Comparison of ENCODE assay signal across 24 cellular contexts in the genomic region with DNA sequence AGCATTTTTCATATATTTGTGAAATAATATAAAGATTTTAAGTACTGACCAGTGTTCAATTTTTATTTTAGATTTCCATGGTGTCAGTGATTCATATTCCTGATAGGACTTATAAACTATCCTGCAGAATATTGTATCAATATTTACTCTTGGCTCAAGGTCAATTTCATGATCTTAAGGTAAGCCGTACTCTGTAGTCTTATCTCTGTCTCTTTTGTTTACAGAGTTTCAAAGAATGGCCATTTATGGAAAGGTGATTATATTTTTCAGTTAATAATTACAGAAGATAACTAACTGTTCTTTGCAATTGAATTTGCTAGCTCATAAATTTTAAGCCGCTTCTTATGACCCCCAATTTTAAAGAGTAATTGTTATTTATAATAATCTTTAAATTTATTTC. TPM values are rescaled to one million over a fixed set of nuclear protein-coding genes. Genes with fewer than 3 reads are reported as not detected.
DNase-seq lines count a peak whose midpoint lies in the region; ATAC-seq and TF ChIP-seq lines count a peak whose summit lies in the region.
"Had no signal": no experiment of that assay in that cellular context is flagged by ENCODE, and none has a peak within 500 bp of the region (broad histone marks: within the 10 kb centered on the region; RNA-seq: fewer than 3 reads in every experiment).

No MANE protein-coding gene starts in this region.

- H3K27ac ChIP-seq in body of pancreas (no peak overlapping the region), right lobe of liver (no peak overlapping the region)
- H3K27ac ChIP-seq: BLaER1, RWPE1 had no signal

- intact Hi-C loops in body of pancreas (cut with DNase I), result no loop called here
- intact Hi-C loops in right lobe of liver (cut with DNase I), result no loop called here

- H3K27me3 ChIP-seq in body of pancreas (no peaks in the 10 kb centered on the region), right lobe of liver (no peaks in the 10 kb centered on the region)
- H3K27me3 ChIP-seq: BLaER1 had no signal

- H3K4me3 ChIP-seq in body of pancreas (no peak overlapping the region), right lobe of liver (no peak overlapping the region)
- H3K4me3 ChIP-seq: BLaER1, GM12878, HAP-1 had no signal

- ATAC-seq in body of pancreas, result peak; percentile 40
- peak in 3 of 4 donors; percentile 59 to 91 (median 61) for ATAC-seq in right lobe of liver
- ATAC-seq in HG03520 (IDR thresholded peaks at IDR 0.05; ENCODE audit: unreplicated experiment), result no peak
- ATAC-seq in HG03108 (IDR thresholded peaks at IDR 0.05; ENCODE audit: unreplicated experiment), result no peak
- ATAC-seq: GM12878 had no signal

- H3K36me3 ChIP-seq in body of pancreas (replicated peaks in 1 of 2; ENCODE audit: insufficient read depth in 1 of 2, low read depth in 2 of 2) (no peaks in the 10 kb centered on the region), right lobe of liver (no peaks in the 10 kb centered on the region)

- no peak for TF ChIP-seq POLR2A in body of pancreas (IDR thresholded peaks at IDR 0.05)
- no peak for TF ChIP-seq POLR2A in right lobe of liver (IDR thresholded peaks at IDR 0.05)

- no peaks in the 10 kb centered on the region for H3K9me3 ChIP-seq in body of pancreas
- H3K9me3 ChIP-seq in right lobe of liver, result no peaks in the 10 kb centered on the region
- H3K9me3 ChIP-seq: BLaER1, HAP-1 had no signal

- TF ChIP-seq CTCF in body of pancreas (IDR thresholded peaks at IDR 0.05) (no peak), right lobe of liver (IDR thresholded peaks at IDR 0.05) (no peak)

- 12 to 21% methylated on average over 2 of the region's 2 CpGs for WGBS in body of pancreas, 2 donors
- WGBS in right lobe of liver (ENCODE audit: insufficient coverage, low coverage, low lambda C conversion rate, missing lambda C conversion rate), result 24% methylated on average over 2 of the region's 2 CpGs

- H3K4me1 ChIP-seq in body of pancreas, result peaks cover 17% of the 10 kb centered on the region
- peaks cover 0 to 10% (median 3%) of the 10 kb centered on the region in 4 donors for H3K4me1 ChIP-seq in right lobe of liver
- H3K4me1 ChIP-seq: BLaER1 had no signal

- DNase-seq in NCI-H146 (lab: John Stamatoyannopoulos, UW), result peak; percentile 8
- DNase-seq in NCI-H146 treated with DMSO at 0.1 percent for 48 hours (lab: John Stamatoyannopoulos, UW; ENCODE audit: unreplicated experiment), result no peak
- DNase-seq in body of pancreas, result no peak
- no peak for DNase-seq in right lobe of liver
- DNase-seq in NCI-H187 treated with DMSO at 0.1 percent for 48 hours (lab: John Stamatoyannopoulos, UW), result no peak
- DNase-seq: 8988T; CD4-positive, alpha-beta T cell; GDM1; GOT3; HFFc6; Karpas-422; NCI-H1694 treated with DMSO at 0.1 percent for 48 hours; NCI-H2081 treated with DMSO at 0.1 percent for 48 hours; NCI-H2171; NCI-H226; NCI-H510A; NCI-H69; SHP77 had no signal

RNA-seq across cellular contexts. Expression of a gene that starts 27.9 kb away (rescaled TPM):
- total RNA-seq in body of pancreas (10 to 100 TPM in 1 of 2 donors, 1 to 10 TPM in 1; 6.3 to 11.4 TPM), right lobe of liver (1 to 10 TPM; 5.4 to 8.2 (median 6.7) TPM)

RNA-seq across cellular contexts. Expression of a gene that starts 29.3 kb away (rescaled TPM):
- total RNA-seq in body of pancreas, result 10 to 100 TPM; 11.2 to 15.3 TPM
- total RNA-seq in right lobe of liver, result 10 to 100 TPM; 16.7 to 31.9 (median 21.1) TPM

RNA-seq across cellular contexts. Expression of a gene that starts 48.9 kb away (rescaled TPM):
- 10 to 100 TPM; 24.7 to 26.5 TPM for total RNA-seq in body of pancreas
- total RNA-seq in right lobe of liver, result 10 to 100 TPM; 13.8 to 36.3 (median 22.5) TPM

Comparison
In these comparisons a context has a peak if more than half of its experiments do, and no peak if none do; other contexts are left out.
1. ATAC-seq: peak in body of pancreas (single experiment) and right lobe of liver (3 of 4); none in HG03520 (single experiment) and HG03108 (single experiment).